In genomic region chr4:13627606-13628301, GRCh38 we compare ENCODE assay signal across 8 cellular contexts. TPM values are rescaled to one million over a fixed set of nuclear protein-coding genes. Genes with fewer than 3 reads are reported as not detected.
DNase-seq lines count a peak whose midpoint lies in the region; ATAC-seq and TF ChIP-seq lines count a peak whose summit lies in the region.

Gene BOD1L1 (minus strand): TSS chr4:13627725. CDS start chr4:13627587, 138 bp downstream.

- H3K27ac Mint-ChIP-seq in endodermal cell = peak within 1 kb of the TSS; percentile 99

- H3K27me3 Mint-ChIP-seq in endodermal cell (ENCODE audit: insufficient read depth) = no peaks in the 10 kb centered on the region

- H3K4me3 Mint-ChIP-seq in endodermal cell = peak within 1 kb of the TSS; percentile 93

- H3K36me3 ChIP-seq in endodermal cell (ENCODE audit: control insufficient read depth, insufficient read depth, low read length) (no peaks in the 10 kb centered on the region), mesodermal cell (ENCODE audit: control insufficient read depth, insufficient read depth, low read length) (peaks cover 4% of the 10 kb centered on the region)

- peaks cover 16% of the 10 kb centered on the region for H3K4me1 Mint-ChIP-seq in endodermal cell

- H3K4me3 ChIP-seq in endodermal cell (ENCODE audit: low read length) = peak within 1 kb of the TSS; percentile 96
- peak within 1 kb of the TSS; percentile 70 for H3K4me3 ChIP-seq in mesodermal cell (ENCODE audit: extremely low read depth, insufficient read depth, low read length, poor library complexity, severe bottlenecking)

- H3K9me3 ChIP-seq in endodermal cell (ENCODE audit: control insufficient read depth, low read length) (no peaks in the 10 kb centered on the region), mesodermal cell (ENCODE audit: control insufficient read depth, low read length) (no peaks in the 10 kb centered on the region)

- ATAC-seq in GM19468 (IDR thresholded peaks at IDR 0.05; ENCODE audit: extremely low read depth, unreplicated experiment) = peak; percentile 84

- peak within 1 kb of the TSS; percentile 10 for H3K27ac ChIP-seq in endodermal cell (ENCODE audit: low read depth, low read length)
- peak within 1 kb of the TSS; percentile 87 for H3K27ac ChIP-seq in mesodermal cell (ENCODE audit: low read depth, low read length, severe bottlenecking)

- no peaks in the 10 kb centered on the region for H3K9me3 Mint-ChIP-seq in endodermal cell

- H3K36me3 Mint-ChIP-seq in endodermal cell (ENCODE audit: low read depth) = peaks cover 2% of the 10 kb centered on the region

- 0 to 1% methylated on average over 36 to 55 of the region's 55 CpGs for WGBS in endodermal cell (ENCODE audit: insufficient coverage in 1 of 2, insufficient read length in 1 of 2), 2 experiments
- 0 to 1% methylated on average over 50 to 53 of the region's 55 CpGs for WGBS in mesodermal cell (ENCODE audit: insufficient coverage in 2 of 2), 2 experiments

- DNase-seq in COR-L47 (lab: John Stamatoyannopoulos, UW) (peak; percentile 74), HS-5 (ENCODE audit: low read depth) (peak; percentile 74), NOMO-1 (lab: John Stamatoyannopoulos, UW; ENCODE audit: unreplicated experiment in 2 of 2) (peak; percentile 87 to 89), endodermal cell (peak; percentile 95)
- peak; percentile 49 to 72 (median 65) for DNase-seq in activated CD8-positive, alpha-beta memory T cell treated with anti-CD3 and anti-CD28 coated beads for 48 hours (ENCODE audit: low read depth in 2 of 3, low spot score in 2 of 3)
- peak; percentile 51 to 67 for DNase-seq in stimulated activated CD8-positive, alpha-beta memory T cell treated with anti-CD3 and anti-CD28 coated beads, Interleukin-15, amount 100 ng/mL, for 4 hours (ENCODE audit: low read depth in 2 of 2)

- no peaks in the 10 kb centered on the region for H3K4me1 ChIP-seq in endodermal cell (ENCODE audit: control insufficient read depth, insufficient read depth, low read length)
- no peaks in the 10 kb centered on the region for H3K4me1 ChIP-seq in mesodermal cell (ENCODE audit: control insufficient read depth, insufficient read depth, low read length, poor library complexity, severe bottlenecking)

- H3K9ac ChIP-seq in endodermal cell (ENCODE audit: extremely low read depth, low read length, poor library complexity, severe bottlenecking) = peak within 1 kb of the TSS; percentile 93

- peak; percentile 68 for TF ChIP-seq CTCF in endodermal cell (conservative IDR thresholded peaks at IDR 0.05)

- no peaks in the 10 kb centered on the region for H3K27me3 ChIP-seq in endodermal cell (ENCODE audit: control insufficient read depth, insufficient read depth, low read length, poor library complexity, severe bottlenecking)

RNA-seq across cellular contexts. Expression of gene BOD1L1, which starts in this region (rescaled TPM):
- total RNA-seq in endodermal cell = 10 to 100 TPM; 42.5 to 46.3 TPM
- polyA plus RNA-seq in endodermal cell (2013, experiment 1 of 2) = 28.5 TPM
- 32.0 TPM for polyA plus RNA-seq in endodermal cell (2013, experiment 2 of 2)
- polyA plus RNA-seq in mesodermal cell (2013, experiment 1 of 2) = 33.0 TPM
- polyA plus RNA-seq in mesodermal cell (2013, experiment 2 of 2) = 34.7 TPM

Comparison
In these comparisons a context has a peak if more than half of its experiments do, and no peak if none do; other contexts are left out.
1. Peak in every context shown above with its lines: DNase-seq, ATAC-seq, H3K4me3 ChIP-seq and H3K27ac ChIP-seq.